ENCODE assay signal across 8 cellular contexts in the genomic region with DNA sequence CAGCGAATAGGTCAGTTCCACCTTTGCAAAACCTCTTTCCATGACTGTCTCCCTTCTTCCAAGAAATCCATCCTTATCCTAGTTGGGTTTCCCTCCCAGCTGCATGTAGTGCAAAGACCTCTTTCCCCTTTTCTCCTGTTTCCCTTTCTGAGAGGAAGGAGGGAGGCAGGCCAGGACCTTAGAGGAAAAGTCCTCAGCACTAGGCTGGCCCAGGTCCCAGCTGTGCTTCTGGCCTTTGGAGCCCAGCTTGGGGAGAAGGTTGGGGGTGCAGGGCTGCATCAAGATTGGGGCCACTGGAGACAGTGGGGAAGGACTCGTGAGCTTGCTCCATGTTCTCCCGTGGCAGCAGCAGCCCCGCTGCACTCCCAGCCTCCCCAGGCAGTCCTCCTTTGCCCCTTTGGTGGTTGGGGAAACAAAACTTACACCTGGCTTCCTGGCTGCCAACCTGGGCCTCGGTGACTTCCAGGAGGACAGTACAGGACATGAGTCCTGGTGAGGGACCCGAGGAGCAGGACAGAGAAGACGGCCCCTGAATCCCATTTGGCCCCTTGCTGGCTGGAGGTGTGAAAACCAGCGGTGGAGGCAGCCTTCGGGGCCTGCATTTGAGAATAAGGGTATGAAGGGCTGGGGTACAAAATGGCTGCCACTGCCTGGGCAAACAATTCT. TPM values are rescaled to one million over a fixed set of nuclear protein-coding genes. Genes with fewer than 3 reads are reported as not detected.
DNase-seq lines count a peak whose midpoint lies in the region; ATAC-seq and TF ChIP-seq lines count a peak whose summit lies in the region.

No MANE protein-coding gene starts in this region.

- CTCF ChIA-PET in activated B cell treated with CpG ODN at 0.5 μM for 24 hours (lab: Charles Lee), result interaction anchor here (1.1 to 7.0 kb wide), 5 partner anchors 12 to 36 kb away, joined by 3 to 86 read pairs (median 18); partner anchors contain the start of genes ACBD4 and HEXIM1

- H3K4me1 Mint-ChIP-seq in activated B cell treated with CpG ODN at 0.5 μM for 24 hours, result peaks cover 35% of the 10 kb centered on the region

- intact Hi-C loops in activated B cell treated with CpG ODN at 0.5 μM for 24 hours (cut with micrococcal nuclease) (loop anchor here (5.0 kb wide), 2 partner anchors 85 to 155 kb away; partner anchors contain the start of gene MAP3K14), sciatic nerve (cut with DNase I) (no loop called here)

- peak overlapping the region; percentile 99 for H3K4me3 Mint-ChIP-seq in activated B cell treated with CpG ODN at 0.5 μM for 24 hours

- H3K9me3 Mint-ChIP-seq in activated B cell treated with CpG ODN at 0.5 μM for 24 hours, result no peaks in the 10 kb centered on the region

- H3K27ac Mint-ChIP-seq in activated B cell treated with CpG ODN at 0.5 μM for 24 hours, result peak overlapping the region; percentile 99

- no peak for TF ChIP-seq CTCF in activated B cell treated with CpG ODN at 0.5 μM for 24 hours (IDR thresholded peaks at IDR 0.05)
- no peak for TF ChIP-seq CTCF in cardiac muscle cell (IDR thresholded peaks at IDR 0.05; ENCODE audit: low read depth, low read length)

- no peaks in the 10 kb centered on the region for H3K27me3 ChIP-seq in cardiac muscle cell

- H3K27me3 Mint-ChIP-seq in activated B cell treated with CpG ODN at 0.5 μM for 24 hours, result no peaks in the 10 kb centered on the region

- peak overlapping the region; percentile 83 for H3K27ac ChIP-seq in cardiac muscle cell

- POLR2A ChIA-PET in activated B cell treated with CpG ODN at 0.5 μM for 24 hours (lab: Charles Lee), result interaction anchor here (0.6 to 7.6 kb wide), 16 partner anchors 10 to 1794 kb away, joined by 3 to 703 read pairs (median 14); partner anchors contain the start of genes ACBD4, EFTUD2, FMNL1 and HEXIM1

- H3K36me3 Mint-ChIP-seq in activated B cell treated with CpG ODN at 0.5 μM for 24 hours (ENCODE audit: low read depth), result peaks cover 20% of the 10 kb centered on the region

- no peak overlapping the region for H3K4me3 ChIP-seq in cardiac muscle cell

- H3K4me1 ChIP-seq in cardiac muscle cell (ENCODE audit: low read depth), result peaks cover 16% of the 10 kb centered on the region

- H3K36me3 ChIP-seq in cardiac muscle cell, result no peaks in the 10 kb centered on the region

- no peaks in the 10 kb centered on the region for H3K9me3 ChIP-seq in cardiac muscle cell (ENCODE audit: low read depth)

- ATAC-seq in GM18858 (IDR thresholded peaks at IDR 0.05; ENCODE audit: unreplicated experiment), result peak; percentile 1
- no peak for ATAC-seq in activated B cell treated with CpG ODN at 0.5 μM for 24 hours (ENCODE audit: low read depth)
- ATAC-seq in sciatic nerve, result peak; percentile 0
- no peak for ATAC-seq in GM18517 (IDR thresholded peaks at IDR 0.05; ENCODE audit: unreplicated experiment)

- DNase-seq in activated B cell treated with CpG ODN at 0.5 μM for 24 hours, result no peak
- no peak for DNase-seq in cardiac muscle cell (ENCODE audit: low read depth in 1 of 2, low spot score in 1 of 2)
- no peak for DNase-seq in sciatic nerve (ENCODE audit: low spot score)
- DNase-seq in DMS153 treated with DMSO at 0.1 percent for 48 hours (lab: John Stamatoyannopoulos, UW; ENCODE audit: unreplicated experiment), result no peak
- DNase-seq in stimulated activated naive CD4-positive, alpha-beta T cell (lab: John Stamatoyannopoulos, UW), result no peak
- no peak for DNase-seq in SHP77 treated with DMSO at 0.1 percent for 48 hours (lab: John Stamatoyannopoulos, UW)

RNA-seq across cellular contexts. Expression of gene HEXIM2, which starts 0.5 kb away (rescaled TPM):
- 8.9 and 11.1 TPM in 2 replicates for total RNA-seq in activated B cell treated with CpG ODN at 0.5 μM for 24 hours
- total RNA-seq in cardiac muscle cell, result 17.6 and 21.3 TPM in 2 replicates
- 14.5 and 22.3 TPM in 2 replicates for polyA plus RNA-seq in cardiac muscle cell
- total RNA-seq in sciatic nerve, result 6.8 TPM

RNA-seq across cellular contexts. Expression of gene HEXIM1, which starts 13.9 kb away (rescaled TPM):
- 19.5 and 21.5 TPM in 2 replicates for total RNA-seq in activated B cell treated with CpG ODN at 0.5 μM for 24 hours
- total RNA-seq in cardiac muscle cell, result 20.9 and 34.8 TPM in 2 replicates
- polyA plus RNA-seq in cardiac muscle cell, result 17.7 and 17.9 TPM in 2 replicates
- total RNA-seq in sciatic nerve, result 39.1 TPM

RNA-seq across cellular contexts. Expression of gene ACBD4, which starts 26.7 kb away (rescaled TPM):
- total RNA-seq in activated B cell treated with CpG ODN at 0.5 μM for 24 hours (20.1 and 20.6 TPM in 2 replicates), cardiac muscle cell (16.3 and 29.3 TPM in 2 replicates), sciatic nerve (26.4 TPM)
- polyA plus RNA-seq in cardiac muscle cell, result 20.5 and 30.5 TPM in 2 replicates

RNA-seq across cellular contexts. Expression of gene PLCD3, which starts 29.8 kb away (rescaled TPM):
- total RNA-seq in activated B cell treated with CpG ODN at 0.5 μM for 24 hours (0.61 and 1.4 TPM in 2 replicates), cardiac muscle cell (41.0 and 66.3 TPM in 2 replicates), sciatic nerve (79.4 TPM)
- polyA plus RNA-seq in cardiac muscle cell, result 36.0 and 41.7 TPM in 2 replicates

RNA-seq across cellular contexts. Expression of gene FMNL1, which starts 59.5 kb away (rescaled TPM):
- total RNA-seq in activated B cell treated with CpG ODN at 0.5 μM for 24 hours (310 and 351 TPM in 2 replicates), cardiac muscle cell (0.51 and 0.95 TPM in 2 replicates), sciatic nerve (39.6 TPM)
- 0.83 and 1.2 TPM in 2 replicates for polyA plus RNA-seq in cardiac muscle cell

Comparison
In these comparisons a context has a peak if more than half of its experiments do, and no peak if none do; other contexts are left out.
1. ATAC-seq: peak in GM18858 (single experiment) and sciatic nerve (single experiment); none in activated B cell treated with CpG ODN at 0.5 μM for 24 hours (single experiment) and GM18517 (single experiment).